ENCODE assay signal across 8 cellular contexts in genomic region chr19:4343845-4344713, GRCh38. TPM values are rescaled to one million over a fixed set of nuclear protein-coding genes. Genes with fewer than 3 reads are reported as not detected.
A peak's percentile ranks its signal among the peaks of the same experiment; 100 is the strongest.
DNase-seq lines count a peak whose midpoint lies in the region; FAIRE-seq and TF ChIP-seq lines count a peak whose summit lies in the region.

No MANE protein-coding gene starts in this region.

- POLR2A ChIA-PET in activated CD4-positive, alpha-beta T cell treated with anti-CD3 and anti-CD28 coated beads, Interleukin-2, amount 10 ng/mL, durations not matched to agents 7 days and 5 days (lab: Charles Lee), result interaction anchor here (0.6 kb wide), 1 partner anchor 77 kb away, joined by 3 read pairs; no protein-coding TSS in a partner anchor

- H3K27ac Mint-ChIP-seq in activated CD4-positive, alpha-beta T cell treated with anti-CD3 and anti-CD28 coated beads, Interleukin-2, amount 10 ng/mL, durations not matched to agents 7 days and 5 days, result no peak overlapping the region
- no peak overlapping the region for H3K27ac Mint-ChIP-seq in activated T-helper 1 cell treated with anti-CD3 and anti-CD28 coated beads, Interleukin-12 subunit alpha, Interleukin-12 subunit beta, Interleukin-2, Interleukin-4 antibody, amounts not matched to agents 30 ng/mL and 10 ng/mL and 1 ng/mL, durations not matched to agents 14 hours and 24 hours and 36 hours

- H3K4me3 ChIP-seq in kidney (ENCODE audit: low read length in 2 of 2) (peak overlapping the region; percentile 29 to 91), thymus (ENCODE audit: low read length) (peak overlapping the region; percentile 68)

- H3K36me3 ChIP-seq in kidney (ENCODE audit: control insufficient read depth in 1 of 2, insufficient read depth in 2 of 2, low read length in 2 of 2) (peaks cover 2 to 4% of the 10 kb centered on the region in 2 donors), thymus (ENCODE audit: control insufficient read depth, insufficient read depth) (peaks cover 9% of the 10 kb centered on the region)

- H3K27me3 ChIP-seq in thymus (ENCODE audit: control insufficient read depth, insufficient read depth), result no peaks in the 10 kb centered on the region

- H3K36me3 Mint-ChIP-seq in activated CD4-positive, alpha-beta T cell treated with anti-CD3 and anti-CD28 coated beads, Interleukin-2, amount 10 ng/mL, durations not matched to agents 7 days and 5 days (ENCODE audit: low read depth), result peaks cover 8% of the 10 kb centered on the region
- H3K36me3 Mint-ChIP-seq in activated T-helper 1 cell treated with anti-CD3 and anti-CD28 coated beads, Interleukin-12 subunit alpha, Interleukin-12 subunit beta, Interleukin-2, Interleukin-4 antibody, amounts not matched to agents 30 ng/mL and 10 ng/mL and 1 ng/mL, durations not matched to agents 14 hours and 24 hours and 36 hours (ENCODE audit: low read depth), result peaks cover 3% of the 10 kb centered on the region

- no peak for DNase-seq in activated CD4-positive, alpha-beta T cell treated with anti-CD3 and anti-CD28 coated beads, Interleukin-2, amount 10 ng/mL, durations not matched to agents 7 days and 5 days
- no peak for DNase-seq in activated CD4-positive, alpha-beta T cell treated with anti-CD3 and anti-CD28 coated beads for 1 hour
- DNase-seq in activated T-helper 1 cell treated with anti-CD3 and anti-CD28 coated beads, Interleukin-12 subunit alpha, Interleukin-12 subunit beta, Interleukin-2, Interleukin-4 antibody, amounts not matched to agents 30 ng/mL and 10 ng/mL and 1 ng/mL, durations not matched to agents 14 hours and 24 hours and 36 hours (ENCODE audit: low spot score), result no peak
- peak; percentile 86 for DNase-seq in kidney
- DNase-seq in HCEC 1CT, result no peak
- no peak for DNase-seq in SK-N-DZ (ENCODE audit: low spot score)
- no peak for DNase-seq in NCI-H345 treated with DMSO at 0.1 percent for 48 hours (lab: John Stamatoyannopoulos, UW; ENCODE audit: unreplicated experiment)

- H3K4me1 Mint-ChIP-seq in activated CD4-positive, alpha-beta T cell treated with anti-CD3 and anti-CD28 coated beads, Interleukin-2, amount 10 ng/mL, durations not matched to agents 7 days and 5 days, result peaks cover 27% of the 10 kb centered on the region
- peaks cover 5% of the 10 kb centered on the region for H3K4me1 Mint-ChIP-seq in activated T-helper 1 cell treated with anti-CD3 and anti-CD28 coated beads, Interleukin-12 subunit alpha, Interleukin-12 subunit beta, Interleukin-2, Interleukin-4 antibody, amounts not matched to agents 30 ng/mL and 10 ng/mL and 1 ng/mL, durations not matched to agents 14 hours and 24 hours and 36 hours (ENCODE audit: low read depth)

- peaks cover 3 to 13% of the 10 kb centered on the region in 2 donors for H3K4me1 ChIP-seq in kidney (ENCODE audit: control insufficient read depth in 1 of 2, insufficient read depth in 1 of 2, low read depth in 1 of 2, low read length in 2 of 2)
- peaks cover 7% of the 10 kb centered on the region for H3K4me1 ChIP-seq in thymus (ENCODE audit: control insufficient read depth, insufficient read depth, low read length)

- no peaks in the 10 kb centered on the region for H3K9me3 ChIP-seq in kidney (ENCODE audit: control insufficient read depth in 1 of 2, low read length in 2 of 2)
- no peaks in the 10 kb centered on the region for H3K9me3 ChIP-seq in thymus (ENCODE audit: control insufficient read depth)

- CTCF ChIA-PET in activated CD4-positive, alpha-beta T cell treated with anti-CD3 and anti-CD28 coated beads, Interleukin-2, amount 10 ng/mL, durations not matched to agents 7 days and 5 days (lab: Charles Lee), result interaction anchor here (0.6 to 3.3 kb wide), 15 partner anchors 8 to 1192 kb away, joined by 3 to 29 read pairs (median 4); partner anchors contain the start of genes SH3GL1 and YJU2

- H3K27ac ChIP-seq in kidney (ENCODE audit: low read depth in 2 of 2, low read length in 2 of 2), result no peak overlapping the region
- H3K27ac ChIP-seq in thymus (ENCODE audit: low read depth), result no peak overlapping the region

- 31% methylated on average over 45 of the region's 45 CpGs for WGBS in thymus

- H3K9me3 Mint-ChIP-seq in activated CD4-positive, alpha-beta T cell treated with anti-CD3 and anti-CD28 coated beads, Interleukin-2, amount 10 ng/mL, durations not matched to agents 7 days and 5 days, result no peaks in the 10 kb centered on the region
- no peaks in the 10 kb centered on the region for H3K9me3 Mint-ChIP-seq in activated T-helper 1 cell treated with anti-CD3 and anti-CD28 coated beads, Interleukin-12 subunit alpha, Interleukin-12 subunit beta, Interleukin-2, Interleukin-4 antibody, amounts not matched to agents 30 ng/mL and 10 ng/mL and 1 ng/mL, durations not matched to agents 14 hours and 24 hours and 36 hours

- TF ChIP-seq CTCF in kidney (IDR thresholded peaks at IDR 0.05; ENCODE audit: borderline replicate concordance, extremely low read depth, insufficient read depth), result no peak

- H3K4me3 Mint-ChIP-seq in activated CD4-positive, alpha-beta T cell treated with anti-CD3 and anti-CD28 coated beads, Interleukin-2, amount 10 ng/mL, durations not matched to agents 7 days and 5 days, result peak overlapping the region; percentile 91
- peak overlapping the region; percentile 72 for H3K4me3 Mint-ChIP-seq in activated T-helper 1 cell treated with anti-CD3 and anti-CD28 coated beads, Interleukin-12 subunit alpha, Interleukin-12 subunit beta, Interleukin-2, Interleukin-4 antibody, amounts not matched to agents 30 ng/mL and 10 ng/mL and 1 ng/mL, durations not matched to agents 14 hours and 24 hours and 36 hours

- intact Hi-C loops in activated T-helper 1 cell treated with anti-CD3 and anti-CD28 coated beads, Interleukin-12 subunit alpha, Interleukin-12 subunit beta, Interleukin-2, Interleukin-4 antibody, amounts not matched to agents 30 ng/mL and 10 ng/mL and 1 ng/mL, durations not matched to agents 14 hours and 24 hours and 36 hours (cut with micrococcal nuclease), result loop anchor here (1.0 to 2.0 kb wide), 8 partner anchors 16 to 771 kb away; partner anchors contain the start of genes APBA3, HMG20B, SH3GL1 and UBXN6
- intact Hi-C loops in kidney (cut with DNase I), result no loop called here

- no peaks in the 10 kb centered on the region for H3K27me3 Mint-ChIP-seq in activated CD4-positive, alpha-beta T cell treated with anti-CD3 and anti-CD28 coated beads, Interleukin-2, amount 10 ng/mL, durations not matched to agents 7 days and 5 days
- H3K27me3 Mint-ChIP-seq in activated T-helper 1 cell treated with anti-CD3 and anti-CD28 coated beads, Interleukin-12 subunit alpha, Interleukin-12 subunit beta, Interleukin-2, Interleukin-4 antibody, amounts not matched to agents 30 ng/mL and 10 ng/mL and 1 ng/mL, durations not matched to agents 14 hours and 24 hours and 36 hours (ENCODE audit: insufficient read depth), result no peaks in the 10 kb centered on the region

- peak overlapping the region in 1 of 2 donors; percentile 26 for H3K9ac ChIP-seq in kidney (ENCODE audit: low read length in 2 of 2)

- no peak for FAIRE-seq in kidney (lab: Jason Lieb, UNC)

RNA-seq across cellular contexts. Expression of gene MPND, which starts 0.7 kb away (rescaled TPM):
- total RNA-seq in activated CD4-positive, alpha-beta T cell treated with anti-CD3 and anti-CD28 coated beads, Interleukin-2, amount 10 ng/mL, durations not matched to agents 7 days and 5 days, result 10 to 100 TPM; 21.2 to 28.1 TPM
- 15.7 and 19.3 TPM in 2 replicates for total RNA-seq in activated T-helper 1 cell treated with anti-CD3 and anti-CD28 coated beads, Interleukin-12 subunit alpha, Interleukin-12 subunit beta, Interleukin-2, Interleukin-4 antibody, amounts not matched to agents 30 ng/mL and 10 ng/mL and 1 ng/mL, durations not matched to agents 14 hours and 24 hours and 36 hours
- total RNA-seq in kidney, result 24.1 TPM
- 43.5 TPM for polyA plus RNA-seq in kidney (ENCODE audit: insufficient read depth, low read depth, low replicate concordance)
- polyA plus RNA-seq in thymus, result 16.9 TPM
- polyA plus RNA-seq in SK-N-DZ (2014; cell fraction: cytosol; rRNA removed), result 8.7 and 15.5 TPM in 2 replicates
- 14.1 and 19.4 TPM in 2 replicates for polyA plus RNA-seq in SK-N-DZ (2014; cell fraction: nucleus; rRNA removed)

RNA-seq across cellular contexts. Expression of gene STAP2, which starts 5.5 kb away (rescaled TPM):
- total RNA-seq in activated CD4-positive, alpha-beta T cell treated with anti-CD3 and anti-CD28 coated beads, Interleukin-2, amount 10 ng/mL, durations not matched to agents 7 days and 5 days, result 10 to 100 TPM; 10.4 to 11.9 TPM
- 12.9 and 15.0 TPM in 2 replicates for total RNA-seq in activated T-helper 1 cell treated with anti-CD3 and anti-CD28 coated beads, Interleukin-12 subunit alpha, Interleukin-12 subunit beta, Interleukin-2, Interleukin-4 antibody, amounts not matched to agents 30 ng/mL and 10 ng/mL and 1 ng/mL, durations not matched to agents 14 hours and 24 hours and 36 hours
- total RNA-seq in kidney, result 32.3 TPM
- 61.5 TPM for polyA plus RNA-seq in kidney (ENCODE audit: insufficient read depth, low read depth, low replicate concordance)
- polyA plus RNA-seq in thymus, result 21.3 TPM
- 3.9 and 6.6 TPM in 2 replicates for polyA plus RNA-seq in SK-N-DZ (2014; cell fraction: cytosol; rRNA removed)
- polyA plus RNA-seq in SK-N-DZ (2014; cell fraction: nucleus; rRNA removed), result 3.0 and 7.3 TPM in 2 replicates

RNA-seq across cellular contexts. Expression of gene FSD1, which starts 39.7 kb away (rescaled TPM):
- 10 to 100 TPM; 12.7 to 17.2 TPM for total RNA-seq in activated CD4-positive, alpha-beta T cell treated with anti-CD3 and anti-CD28 coated beads, Interleukin-2, amount 10 ng/mL, durations not matched to agents 7 days and 5 days
- 39.1 and 46.5 TPM in 2 replicates for total RNA-seq in activated T-helper 1 cell treated with anti-CD3 and anti-CD28 coated beads, Interleukin-12 subunit alpha, Interleukin-12 subunit beta, Interleukin-2, Interleukin-4 antibody, amounts not matched to agents 30 ng/mL and 10 ng/mL and 1 ng/mL, durations not matched to agents 14 hours and 24 hours and 36 hours
- 0.85 TPM for total RNA-seq in kidney
- 1.1 TPM for polyA plus RNA-seq in kidney (ENCODE audit: insufficient read depth, low read depth, low replicate concordance)
- 19.2 TPM for polyA plus RNA-seq in thymus
- polyA plus RNA-seq in SK-N-DZ (2014; cell fraction: cytosol; rRNA removed), result 127 and 150 TPM in 2 replicates
- 340 and 346 TPM in 2 replicates for polyA plus RNA-seq in SK-N-DZ (2014; cell fraction: nucleus; rRNA removed)

RNA-seq across cellular contexts. Expression of gene TMIGD2, which starts 41.9 kb away (rescaled TPM):
- 10 to 100 TPM; 45.4 to 48.7 TPM for total RNA-seq in activated CD4-positive, alpha-beta T cell treated with anti-CD3 and anti-CD28 coated beads, Interleukin-2, amount 10 ng/mL, durations not matched to agents 7 days and 5 days
- total RNA-seq in activated T-helper 1 cell treated with anti-CD3 and anti-CD28 coated beads, Interleukin-12 subunit alpha, Interleukin-12 subunit beta, Interleukin-2, Interleukin-4 antibody, amounts not matched to agents 30 ng/mL and 10 ng/mL and 1 ng/mL, durations not matched to agents 14 hours and 24 hours and 36 hours, result 11.0 and 13.2 TPM in 2 replicates
- 0.47 TPM for total RNA-seq in kidney
- polyA plus RNA-seq in kidney (ENCODE audit: insufficient read depth, low read depth, low replicate concordance), result not detected
- 64.8 TPM for polyA plus RNA-seq in thymus
- 11.5 and 13.9 TPM in 2 replicates for polyA plus RNA-seq in SK-N-DZ (2014; cell fraction: cytosol; rRNA removed)
- 0.60 and 3.6 TPM in 2 replicates for polyA plus RNA-seq in SK-N-DZ (2014; cell fraction: nucleus; rRNA removed)

RNA-seq across cellular contexts. Expression of gene SH3GL1, which starts 56.3 kb away (rescaled TPM):
- total RNA-seq in activated CD4-positive, alpha-beta T cell treated with anti-CD3 and anti-CD28 coated beads, Interleukin-2, amount 10 ng/mL, durations not matched to agents 7 days and 5 days, result 10 to 100 TPM; 67.7 to 68.2 TPM
- 50.3 and 54.2 TPM in 2 replicates for total RNA-seq in activated T-helper 1 cell treated with anti-CD3 and anti-CD28 coated beads, Interleukin-12 subunit alpha, Interleukin-12 subunit beta, Interleukin-2, Interleukin-4 antibody, amounts not matched to agents 30 ng/mL and 10 ng/mL and 1 ng/mL, durations not matched to agents 14 hours and 24 hours and 36 hours
- 52.7 TPM for total RNA-seq in kidney
- polyA plus RNA-seq in kidney (ENCODE audit: insufficient read depth, low read depth, low replicate concordance), result 34.8 TPM
- polyA plus RNA-seq in thymus, result 40.6 TPM
- 47.0 and 62.2 TPM in 2 replicates for polyA plus RNA-seq in SK-N-DZ (2014; cell fraction: cytosol; rRNA removed)
- 41.5 and 42.2 TPM in 2 replicates for polyA plus RNA-seq in SK-N-DZ (2014; cell fraction: nucleus; rRNA removed)
